ENCODE assay signal across 19 cellular contexts in genomic region chr20:34774431-34774830, GRCh38. TPM values are rescaled to one million over a fixed set of nuclear protein-coding genes. Genes with fewer than 3 reads are reported as not detected.
DNase-seq lines count a peak whose midpoint lies in the region; ATAC-seq and TF ChIP-seq lines count a peak whose summit lies in the region.
"Had no signal": no experiment of that assay in that cellular context is flagged by ENCODE, and none has a peak within 500 bp of the region (broad histone marks: within the 10 kb centered on the region; RNA-seq: fewer than 3 reads in every experiment).

No MANE protein-coding gene starts in this region.

- no peak overlapping the region for H2AFZ ChIP-seq in parathyroid adenoma

- TF ChIP-seq CTCF in HEK293 (tag by site-specific recombination; IDR thresholded peaks at IDR 0.05): no peak
- no peak for TF ChIP-seq CTCF in parathyroid adenoma (IDR thresholded peaks at IDR 0.05)
- no peak for TF ChIP-seq CTCF in gastrocnemius medialis (IDR thresholded peaks at IDR 0.05 in 4 of 5, conservative IDR thresholded peaks at IDR 0.05 in 1 of 5)

- intact Hi-C loops in gastrocnemius medialis (cut with DNase I; ENCODE audit: low total_unique reads): loop anchor here (10.0 kb wide), 1 partner anchor 460 kb away; no protein-coding TSS in a partner anchor

- CTCF ChIA-PET in HEK293 (lab: Yijun Ruan, JAX): no interaction called here

- H3K9me3 ChIP-seq in HEK293 (ENCODE audit: control insufficient read depth, insufficient read depth, low read depth, low read length) (no peaks in the 10 kb centered on the region), parathyroid adenoma (ENCODE audit: control insufficient read depth, low read length) (no peaks in the 10 kb centered on the region), gastrocnemius medialis (no peaks in the 10 kb centered on the region)
- H3K9me3 ChIP-seq: BLaER1 had no signal

- H3K4me3 ChIP-seq in HEK293 (ENCODE audit: low read depth, low read length) (no peak overlapping the region), parathyroid adenoma (ENCODE audit: low read depth, low read length) (no peak overlapping the region), gastrocnemius medialis (no peak overlapping the region)
- H3K4me3 ChIP-seq: BLaER1, GM12878 had no signal

- H3K4me2 ChIP-seq in parathyroid adenoma (ENCODE audit: low read length): no peak overlapping the region
- H3K4me2 ChIP-seq: BLaER1 had no signal

- H3K27me3 ChIP-seq in parathyroid adenoma (ENCODE audit: control insufficient read depth, insufficient read depth, low read length) (no peaks in the 10 kb centered on the region), gastrocnemius medialis (no peaks in the 10 kb centered on the region)
- H3K27me3 ChIP-seq: BLaER1 had no signal

- H3K27ac ChIP-seq in HEK293 (ENCODE audit: extremely low read depth, low read depth, low read length): no peak overlapping the region
- peak overlapping the region; percentile 16 for H3K27ac ChIP-seq in parathyroid adenoma
- peak overlapping the region in 1 of 4 donors; percentile 3 for H3K27ac ChIP-seq in gastrocnemius medialis
- H3K27ac ChIP-seq: BLaER1 had no signal

- TF ChIP-seq POLR2A in gastrocnemius medialis (IDR thresholded peaks at IDR 0.05): no peak

- ATAC-seq in gastrocnemius medialis: no peak
- ATAC-seq: GM12878, PC-3 had no signal

- POLR2A ChIA-PET in HEK293 (lab: Yijun Ruan, JAX): no interaction called here

- no peaks in the 10 kb centered on the region for H3K4me1 ChIP-seq in HEK293 (ENCODE audit: control insufficient read depth, insufficient read depth, low read length)
- peaks cover 18% of the 10 kb centered on the region for H3K4me1 ChIP-seq in parathyroid adenoma
- H3K4me1 ChIP-seq in gastrocnemius medialis: peaks cover 5 to 12% of the 10 kb centered on the region in 2 donors

- peak; percentile 78 for DNase-seq in NCI-H2029 treated with DMSO at 0.1 percent for 48 hours (lab: John Stamatoyannopoulos, UW)
- DNase-seq in NCI-H510A treated with DMSO at 0.1 percent for 48 hours (lab: John Stamatoyannopoulos, UW): peak; percentile 89
- no peak for DNase-seq in NCI-H1092 (lab: John Stamatoyannopoulos, UW)
- DNase-seq in SIG-M5 treated with dmso at 0.1 percent for 504 hours (lab: John Stamatoyannopoulos, UW; ENCODE audit: unreplicated experiment): no peak
- DNase-seq in gastrocnemius medialis: no peak
- DNase-seq: CD4-positive, alpha-beta T cell; DND-41; Kasumi-1; NCI-H1436 treated with DMSO at 0.1 percent for 48 hours; NCI-H2081; NCI-H345; NCI-H526; PC-3; Right ventricle myocardium superior; SW 1271 had no signal

- no peak overlapping the region for H3K9ac ChIP-seq in parathyroid adenoma
- H3K9ac ChIP-seq: BLaER1 had no signal

- H3K36me3 ChIP-seq in HEK293 (ENCODE audit: control insufficient read depth in 2 of 2, insufficient read depth in 1 of 2, low read length in 2 of 2) (peaks cover 12 to 44% of the 10 kb centered on the region in 2 experiments; a peak in 2 of 3 replicates), parathyroid adenoma (ENCODE audit: control insufficient read depth, insufficient read depth, low read length) (no peaks in the 10 kb centered on the region), gastrocnemius medialis (peaks cover 0 to 30% of the 10 kb centered on the region in 2 donors)

- no peaks in the 10 kb centered on the region for H3K79me2 ChIP-seq in parathyroid adenoma

- in situ Hi-C loops in gastrocnemius medialis (cut with MboI; ENCODE audit: low sequenced_read_pairs in 4 of 4): loop anchor here (10.0 to 25.0 kb wide), 3 partner anchors 187 to 462 kb away; partner anchors contain the start of gene AHCY (in 2 of the 4)

TF ChIP-seq in HEK293, 187 proteins besides CTCF, POLR2A, EP300 and RAD21:
- TF ChIP-seq ZNF274 (IDR thresholded peaks at IDR 0.05; ENCODE audit: low read length) (no peak), ZNF274 (tag by site-specific recombination; IDR thresholded peaks at IDR 0.05; ENCODE audit: borderline replicate concordance) (no peak), PRDM10 (tag by site-specific recombination; IDR thresholded peaks at IDR 0.05) (peak; percentile 75), ZNF629 (tag by site-specific recombination; IDR thresholded peaks at IDR 0.05) (peak; percentile 47; the same call in 1 of the 2 replicates), ZNF692 (tag by site-specific recombination; IDR thresholded peaks at IDR 0.05) (peak; percentile 50; the same call in 1 of the 2 replicates), ZNF19 (tag by site-specific recombination; IDR thresholded peaks at IDR 0.05; ENCODE audit: low read depth) (no peak), GLIS1 (tag by site-specific recombination; IDR thresholded peaks at IDR 0.05) (peak; percentile 26; the same call in 1 of the 2 replicates), WT1 (tag by site-specific recombination; IDR thresholded peaks at IDR 0.05) (peak; percentile 42; the same call in 1 of the 2 replicates), ZNF513 (tag by site-specific recombination; IDR thresholded peaks at IDR 0.05) (no peak), HOXC10 (CRISPR knock-in tag; IDR thresholded peaks at IDR 0.05) (no peak), ZNF555 (tag by site-specific recombination; conservative IDR thresholded peaks at IDR 0.05) (no peak)

RNA-seq across cellular contexts. Expression of gene NCOA6, which starts 51.0 kb away (rescaled TPM):
- 10 to 100 TPM; 10.9 to 12.7 (median 11.6) TPM for total RNA-seq in gastrocnemius medialis

Comparison
In these comparisons a context has a peak if more than half of its experiments do, and no peak if none do; other contexts are left out.
1. DNase-seq: peak in NCI-H2029 treated with DMSO at 0.1 percent for 48 hours (single experiment) and NCI-H510A treated with DMSO at 0.1 percent for 48 hours (single experiment); none in NCI-H1092 (single experiment), SIG-M5 treated with dmso at 0.1 percent for 504 hours (single experiment) and gastrocnemius medialis (0 of 2).